In genomic region chr2:181275643-181276070, GRCh38 we compare ENCODE assay signal across 14 cellular contexts.
A peak's percentile ranks its signal among the peaks of the same experiment; 100 is the strongest.
DNase-seq lines count a peak whose midpoint lies in the region; ATAC-seq and TF ChIP-seq lines count a peak whose summit lies in the region.
"Had no signal": no experiment of that assay in that cellular context is flagged by ENCODE, and none has a peak within 500 bp of the region (broad histone marks: within the 10 kb centered on the region; RNA-seq: fewer than 3 reads in every experiment).

No MANE protein-coding gene starts in this region.

- no peaks in the 10 kb centered on the region for H3K36me3 ChIP-seq in DND-41 (ENCODE audit: insufficient read depth, low read length)
- no peaks in the 10 kb centered on the region for H3K36me3 ChIP-seq in MG63
- H3K36me3 ChIP-seq: ascending aorta, WERI-Rb-1 had no signal

- H3K9ac ChIP-seq in DND-41 (ENCODE audit: low read depth, low read length) = no peak overlapping the region

- H3K4me3 ChIP-seq in DND-41 (ENCODE audit: low read depth in 1 of 2, low read length in 2 of 2) = no peak overlapping the region
- no peak overlapping the region for H3K4me3 ChIP-seq in MG63
- H3K4me3 ChIP-seq: ascending aorta, hepatocyte had no signal

- peaks cover 14% of the 10 kb centered on the region for H3K4me1 ChIP-seq in DND-41 (ENCODE audit: insufficient read depth, low read length)
- H3K4me1 ChIP-seq: ascending aorta had no signal

- no peak for DNase-seq in DND-41
- peak; percentile 13 for DNase-seq in RPMI8226
- DNase-seq in left colon = no peak
- no peak for DNase-seq in stimulated activated CD4-positive, alpha-beta T cell treated with anti-CD3 and anti-CD28 coated beads, Interleukin-4, amount 100 ng/mL, for 4 hours
- DNase-seq in MG63 = no peak
- no peak for DNase-seq in ecto neural progenitor cell (ENCODE audit: low spot score)
- DNase-seq: Calu3, NCI-H446 treated with DMSO at 0.1 percent for 48 hours, SHP77, WERI-Rb-1 had no signal

- no peak overlapping the region for H3K4me3 Mint-ChIP-seq in stimulated activated memory B cell treated with anti-CD40 and anti-IgM and Interleukin-4, amounts not matched to agents 10 μg/mL and 1 μg/mL and 100 μg/mL, for 72 hours

- peak; percentile 66 for ATAC-seq in DND-41 (ENCODE audit: insufficient read depth, low read depth)
- peak; percentile 77 for ATAC-seq in GM19351 (IDR thresholded peaks at IDR 0.05; ENCODE audit: unreplicated experiment)
- ATAC-seq in left colon = peak; percentile 31
- ATAC-seq in stimulated activated memory B cell treated with anti-CD40 and anti-IgM and Interleukin-4, amounts not matched to agents 10 μg/mL and 1 μg/mL and 100 μg/mL, for 72 hours = no peak

- H4K20me1 ChIP-seq in DND-41 (ENCODE audit: insufficient read depth, low read length) = no peaks in the 10 kb centered on the region

- H3K27me3 Mint-ChIP-seq in stimulated activated memory B cell treated with anti-CD40 and anti-IgM and Interleukin-4, amounts not matched to agents 10 μg/mL and 1 μg/mL and 100 μg/mL, for 72 hours = no peaks in the 10 kb centered on the region

- intact Hi-C loops in left colon (cut with DNase I, micrococcal nuclease) = no loop called here

- H3K79me2 ChIP-seq in DND-41 (ENCODE audit: insufficient read depth, low read length) = no peaks in the 10 kb centered on the region
- H3K79me2 ChIP-seq: hepatocyte had no signal

- H3K4me1 Mint-ChIP-seq in stimulated activated memory B cell treated with anti-CD40 and anti-IgM and Interleukin-4, amounts not matched to agents 10 μg/mL and 1 μg/mL and 100 μg/mL, for 72 hours = peaks cover 7% of the 10 kb centered on the region

- peak; percentile 21 for TF ChIP-seq CTCF in DND-41 (IDR thresholded peaks at IDR 0.05; ENCODE audit: borderline replicate concordance, extremely low read depth, low read length, poor library complexity, severe bottlenecking)

- no peak overlapping the region for H3K27ac Mint-ChIP-seq in stimulated activated memory B cell treated with anti-CD40 and anti-IgM and Interleukin-4, amounts not matched to agents 10 μg/mL and 1 μg/mL and 100 μg/mL, for 72 hours

- H3K4me2 ChIP-seq in DND-41 (ENCODE audit: insufficient read depth, low read length) = no peak overlapping the region
- H3K4me2 ChIP-seq: hepatocyte had no signal

- no peaks in the 10 kb centered on the region for H3K9me3 Mint-ChIP-seq in stimulated activated memory B cell treated with anti-CD40 and anti-IgM and Interleukin-4, amounts not matched to agents 10 μg/mL and 1 μg/mL and 100 μg/mL, for 72 hours

- H3K27me3 ChIP-seq in DND-41 (ENCODE audit: insufficient read depth, low read length, poor library complexity) (no peaks in the 10 kb centered on the region), MG63 (no peaks in the 10 kb centered on the region)
- H3K27me3 ChIP-seq: ascending aorta, hepatocyte had no signal

- peak overlapping the region; percentile 1; the same call in 1 of the 2 replicates for H2AFZ ChIP-seq in DND-41 (ENCODE audit: low read depth, low read length)
- H2AFZ ChIP-seq: hepatocyte had no signal

- no peaks in the 10 kb centered on the region for H3K36me3 Mint-ChIP-seq in stimulated activated memory B cell treated with anti-CD40 and anti-IgM and Interleukin-4, amounts not matched to agents 10 μg/mL and 1 μg/mL and 100 μg/mL, for 72 hours

- H3K9me3 ChIP-seq in DND-41 (ENCODE audit: insufficient read depth, low read length, severe bottlenecking) (no peaks in the 10 kb centered on the region), MG63 (no peaks in the 10 kb centered on the region)
- H3K9me3 ChIP-seq: ascending aorta had no signal

- peak overlapping the region; percentile 6; the same call in 1 of the 2 replicates for H3K27ac ChIP-seq in DND-41 (ENCODE audit: low read length)
- H3K27ac ChIP-seq: ascending aorta, hepatocyte, WERI-Rb-1 had no signal
